1 cellular context compared by ENCODE assay signal in genomic region chr7:35799846-35800717, GRCh38.
TF ChIP-seq lines count a peak whose summit lies in the region.

No MANE protein-coding gene starts in this region.

TF ChIP-seq in HepG2, 621 proteins besides CTCF, POLR2A, EP300 and RAD21 (continued from another document and continues in another):
- TF ChIP-seq ATF4 (CRISPR knock-in tag; IDR thresholded peaks at IDR 0.05) (no peak), ZBTB21 (CRISPR knock-in tag; IDR thresholded peaks at IDR 0.05) (no peak), FOXM1 (CRISPR knock-in tag; IDR thresholded peaks at IDR 0.05) (no peak), ARNT (IDR thresholded peaks at IDR 0.05) (no peak), ZBTB40 (IDR thresholded peaks at IDR 0.05) (no peak), ZBTB40 (CRISPR knock-in tag; IDR thresholded peaks at IDR 0.05) (no peak), ZSCAN31 (CRISPR knock-in tag; IDR thresholded peaks at IDR 0.05; ENCODE audit: low read depth) (no peak), DDIT3 (CRISPR knock-in tag; IDR thresholded peaks at IDR 0.05) (no peak), NR3C1 (CRISPR knock-in tag; IDR thresholded peaks at IDR 0.05) (no peak), ZNF234 (CRISPR knock-in tag; conservative IDR thresholded peaks at IDR 0.05) (no peak), AGO1 (IDR thresholded peaks at IDR 0.05; ENCODE audit: low read depth, low read length, poor library complexity, severe bottlenecking) (no peak), HNRNPL (IDR thresholded peaks at IDR 0.05; ENCODE audit: low read depth, low read length) (no peak), ZFP36L1 (CRISPR knock-in tag; IDR thresholded peaks at IDR 0.05) (no peak), HNF1A (IDR thresholded peaks at IDR 0.05; ENCODE audit: low read depth) (no peak), HNF1A (CRISPR knock-in tag; IDR thresholded peaks at IDR 0.05; ENCODE audit: borderline replicate concordance) (no peak), IKZF4 (CRISPR knock-in tag; IDR thresholded peaks at IDR 0.05; ENCODE audit: borderline replicate concordance, low read depth, not compliant biosample characterization) (peak; percentile 65), ZNF772 (CRISPR knock-in tag; IDR thresholded peaks at IDR 0.05) (0 out of 2 replicates have a peak, but pooled peaks have one; percentile 6), ZZZ3 (CRISPR knock-in tag; IDR thresholded peaks at IDR 0.05; ENCODE audit: borderline replicate concordance) (no peak), ETV6 (CRISPR knock-in tag; conservative IDR thresholded peaks at IDR 0.05) (no peak), FUBP1 (CRISPR knock-in tag; IDR thresholded peaks at IDR 0.05; ENCODE audit: borderline replicate concordance) (no peak), ZNF547 (CRISPR knock-in tag; IDR thresholded peaks at IDR 0.05) (no peak), SIN3A (IDR thresholded peaks at IDR 0.05; ENCODE audit: borderline replicate concordance, low read depth, low read length) (no peak; the same call in 1 of the 2 replicates), ZNF275 (CRISPR knock-in tag; IDR thresholded peaks at IDR 0.05; ENCODE audit: borderline replicate concordance) (no peak), ZNF160 (CRISPR knock-in tag; IDR thresholded peaks at IDR 0.05) (no peak), TRAFD1 (CRISPR knock-in tag; IDR thresholded peaks at IDR 0.05; ENCODE audit: borderline replicate concordance) (no peak), ZNF839 (CRISPR knock-in tag; IDR thresholded peaks at IDR 0.05; ENCODE audit: borderline replicate concordance) (no peak), ZNF737 (CRISPR knock-in tag; IDR thresholded peaks at IDR 0.05; ENCODE audit: borderline replicate concordance) (no peak), BORCS8-MEF2B (CRISPR knock-in tag; IDR thresholded peaks at IDR 0.05) (0 out of 2 replicates have a peak, but pooled peaks have one; percentile 57), PRDM4 (CRISPR knock-in tag; IDR thresholded peaks at IDR 0.05; ENCODE audit: borderline replicate concordance) (no peak), MAX (IDR thresholded peaks at IDR 0.05) (no peak), RORA (CRISPR knock-in tag; IDR thresholded peaks at IDR 0.05) (no peak)
